Comparison of ENCODE assay signal across 21 cellular contexts in the genomic region with DNA sequence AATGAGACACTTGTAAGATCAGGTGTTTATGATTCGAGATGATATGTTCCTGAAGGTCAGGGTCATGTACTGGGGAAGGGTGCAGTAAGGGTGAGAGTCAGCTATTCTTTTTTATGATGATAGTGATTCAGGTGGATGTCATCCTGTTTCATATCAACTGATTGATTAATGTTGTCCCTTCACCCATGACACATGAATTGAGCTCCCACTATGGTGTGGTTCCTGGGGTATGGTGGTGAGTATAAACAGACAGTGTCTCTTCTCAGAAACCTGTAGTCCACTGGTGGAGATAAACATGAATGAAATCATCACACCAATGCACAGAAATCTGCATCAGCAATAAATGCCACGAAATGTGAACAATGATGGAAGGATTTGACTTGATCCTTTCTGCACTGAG. TPM values are rescaled to one million over a fixed set of nuclear protein-coding genes. Genes with fewer than 3 reads are reported as not detected.
DNase-seq lines count a peak whose midpoint lies in the region; ATAC-seq, FAIRE-seq and TF ChIP-seq lines count a peak whose summit lies in the region.
"Had no signal": no experiment of that assay in that cellular context is flagged by ENCODE, and none has a peak within 500 bp of the region (broad histone marks: within the 10 kb centered on the region; RNA-seq: fewer than 3 reads in every experiment).

No MANE protein-coding gene starts in this region.

- H3K27me3 ChIP-seq in PC-3 (ENCODE audit: low read length), result no peaks in the 10 kb centered on the region
- H3K27me3 ChIP-seq: BE2C had no signal

- TF ChIP-seq CTCF in A549 (IDR thresholded peaks at IDR 0.05) (no peak), PC-3 (conservative IDR thresholded peaks at IDR 0.05; ENCODE audit: low read depth, low read length) (no peak)

- H3K27ac ChIP-seq in A549 (peak overlapping the region; percentile 27 to 75; a peak in 4 of 6 replicates), PC-3 (ENCODE audit: low read length) (no peak overlapping the region)
- H3K27ac ChIP-seq: C4-2B, GM23248, HL-60 had no signal

- ATAC-seq in activated T-cell treated with anti-CD3 and anti-CD28 coated beads, Interleukin-2, amount 50 U/mL, for 4 hours, result peak; percentile 37 to 43
- ATAC-seq in A549 (no peak), PC-3 (no peak), HG03442 (IDR thresholded peaks at IDR 0.05; ENCODE audit: unreplicated experiment) (no peak)
- ATAC-seq in stimulated activated effector memory CD8-positive, alpha-beta T cell treated with anti-CD3 and anti-CD28 coated beads, Interleukin-12 subunit alpha, Interleukin-12 subunit beta, amount 100 ng/mL, for 72 hours, result peak; percentile 88
- ATAC-seq: HCT116 had no signal

- H3K79me2 ChIP-seq in PC-3 (ENCODE audit: low read length), result no peaks in the 10 kb centered on the region

- no TSS peak for BruUV-seq in PC-3 (replicated peaks; lab: Mats Ljungman, UMichigan)

- no peaks in the 10 kb centered on the region for H3K9me3 ChIP-seq in A549
- H3K9me3 ChIP-seq in PC-3 (ENCODE audit: low read length), result no peaks in the 10 kb centered on the region
- H3K9me3 ChIP-seq: BE2C had no signal

- H3K27ac Mint-ChIP-seq in stimulated activated effector memory CD8-positive, alpha-beta T cell treated with anti-CD3 and anti-CD28 coated beads, Interleukin-12 subunit alpha, Interleukin-12 subunit beta, amount 100 ng/mL, for 72 hours, result no peak overlapping the region
- H3K27ac Mint-ChIP-seq: CD4-positive, alpha-beta memory T cell had no signal

- 42% methylated on average over 2 of the region's 2 CpGs for WGBS in A549 (ENCODE audit: missing lambda C conversion rate)

- H3K9me3 Mint-ChIP-seq in activated T-cell treated with anti-CD3 and anti-CD28 coated beads, Interleukin-2, amount 50 U/mL, for 4 hours, result no peaks in the 10 kb centered on the region
- no peaks in the 10 kb centered on the region for H3K9me3 Mint-ChIP-seq in stimulated activated effector memory CD8-positive, alpha-beta T cell treated with anti-CD3 and anti-CD28 coated beads, Interleukin-12 subunit alpha, Interleukin-12 subunit beta, amount 100 ng/mL, for 72 hours
- H3K9me3 Mint-ChIP-seq: CD4-positive, alpha-beta memory T cell had no signal

- CTCF ChIA-PET in A549 (lab: Yijun Ruan, JAX) (interaction anchor here (1.2 kb wide), 1 partner anchor 54 kb away, joined by 3 read pairs; no protein-coding TSS in a partner anchor), PC-3 (lab: Charles Lee) (no interaction called here)

- POLR2A ChIA-PET in A549 (lab: Yijun Ruan, JAX), result no interaction called here
- POLR2A ChIA-PET in PC-3 (lab: Charles Lee; ENCODE audit: unreplicated experiment), result no interaction called here

- no peak for FAIRE-seq in A549 (lab: Jason Lieb, UNC)
- FAIRE-seq: A204.1, D721Med, G401.6, GM12891, H54 had no signal

- no peaks in the 10 kb centered on the region for H3K36me3 ChIP-seq in PC-3 (ENCODE audit: low read depth, low read length)
- H3K36me3 ChIP-seq: BE2C had no signal

- no peak overlapping the region for H2AFZ ChIP-seq in PC-3 (ENCODE audit: low read length)
- H2AFZ ChIP-seq: GM23248 had no signal

- H3K27me3 Mint-ChIP-seq in activated T-cell treated with anti-CD3 and anti-CD28 coated beads, Interleukin-2, amount 50 U/mL, for 4 hours (ENCODE audit: low read depth), result peaks cover 20% of the 10 kb centered on the region

- H3K4me2 ChIP-seq in A549 (no peak overlapping the region), PC-3 (ENCODE audit: low read length) (no peak overlapping the region)

- no peaks in the 10 kb centered on the region for H3K4me1 Mint-ChIP-seq in activated T-cell treated with anti-CD3 and anti-CD28 coated beads, Interleukin-2, amount 50 U/mL, for 4 hours (ENCODE audit: low read depth)
- no peaks in the 10 kb centered on the region for H3K4me1 Mint-ChIP-seq in stimulated activated effector memory CD8-positive, alpha-beta T cell treated with anti-CD3 and anti-CD28 coated beads, Interleukin-12 subunit alpha, Interleukin-12 subunit beta, amount 100 ng/mL, for 72 hours

- no peak overlapping the region for H3K4me3 Mint-ChIP-seq in activated T-cell treated with anti-CD3 and anti-CD28 coated beads, Interleukin-2, amount 50 U/mL, for 4 hours
- no peak overlapping the region for H3K4me3 Mint-ChIP-seq in stimulated activated effector memory CD8-positive, alpha-beta T cell treated with anti-CD3 and anti-CD28 coated beads, Interleukin-12 subunit alpha, Interleukin-12 subunit beta, amount 100 ng/mL, for 72 hours
- H3K4me3 Mint-ChIP-seq: CD4-positive, alpha-beta memory T cell had no signal

- no peak for TF ChIP-seq EP300 in A549 (IDR thresholded peaks at IDR 0.05)

- TF ChIP-seq POLR2A in A549 (IDR thresholded peaks at IDR 0.05; ENCODE audit: low read length), result no peak

- no peaks in the 10 kb centered on the region for H3K9me2 ChIP-seq in PC-3 (replicated peaks; ENCODE audit: low read length)

- H3K4me1 ChIP-seq in A549, result peaks cover 42% of the 10 kb centered on the region
- peaks cover 12% of the 10 kb centered on the region; the same call in 1 of the 2 replicates for H3K4me1 ChIP-seq in PC-3 (ENCODE audit: insufficient read depth, low read length)
- H3K4me1 ChIP-seq: BE2C had no signal

- no peak for DNase-seq in activated T-cell treated with anti-CD3 and anti-CD28 coated beads, Interleukin-2, amount 50 U/mL, for 4 hours
- DNase-seq in activated T-cell treated with anti-CD3 and anti-CD28 coated beads for 4 hours (no peak), A549 (ENCODE audit: low read depth in 1 of 2, low spot score in 1 of 2) (no peak), PC-3 (peak; percentile 7), NCI-H2227 (lab: John Stamatoyannopoulos, UW; ENCODE audit: unreplicated experiment) (no peak)
- DNase-seq in stimulated activated effector memory CD8-positive, alpha-beta T cell treated with anti-CD3 and anti-CD28 coated beads, Interleukin-12 subunit alpha, Interleukin-12 subunit beta, amount 100 ng/mL, for 72 hours (ENCODE audit: low spot score in 2 of 2), result no peak
- DNase-seq: BE2C; CD4-positive, alpha-beta memory T cell; DMS153; DMS79 treated with DMSO at 0.1 percent for 48 hours; EL; GM23248 had no signal

- H3K4me3 ChIP-seq in A549 (no peak overlapping the region), PC-3 (ENCODE audit: low read length) (no peak overlapping the region)
- H3K4me3 ChIP-seq: GM23248 had no signal

- no peaks in the 10 kb centered on the region for H3F3A ChIP-seq in PC-3 (ENCODE audit: low read length, unreplicated experiment)

- no peak overlapping the region for H3K9ac ChIP-seq in PC-3 (ENCODE audit: low read length)
- H3K9ac ChIP-seq: GM23248 had no signal

- no peaks in the 10 kb centered on the region for H3K36me3 Mint-ChIP-seq in activated T-cell treated with anti-CD3 and anti-CD28 coated beads, Interleukin-2, amount 50 U/mL, for 4 hours (ENCODE audit: insufficient read depth)
- no peaks in the 10 kb centered on the region for H3K36me3 Mint-ChIP-seq in stimulated activated effector memory CD8-positive, alpha-beta T cell treated with anti-CD3 and anti-CD28 coated beads, Interleukin-12 subunit alpha, Interleukin-12 subunit beta, amount 100 ng/mL, for 72 hours
- H3K36me3 Mint-ChIP-seq: CD4-positive, alpha-beta memory T cell had no signal

- no peak for TF ChIP-seq RAD21 in A549 (conservative IDR thresholded peaks at IDR 0.05 in 1 of 2, IDR thresholded peaks at IDR 0.05 in 1 of 2)

- intact Hi-C loops in PC-3 (cut with micrococcal nuclease), result no loop called here

- no peaks in the 10 kb centered on the region for H4K20me1 ChIP-seq in PC-3 (ENCODE audit: low read length)

TF ChIP-seq in A549, 52 proteins besides CTCF, POLR2A, EP300 and RAD21:
- no peak for TF ChIP-seq RNF2 (IDR thresholded peaks at IDR 0.05; ENCODE audit: borderline replicate concordance, low read depth)
- TF ChIP-seq EHF (CRISPR knock-in tag; IDR thresholded peaks at IDR 0.05), result no peak
- no peak for TF ChIP-seq RFX5 (IDR thresholded peaks at IDR 0.05)
- no peak for TF ChIP-seq ESRRA (IDR thresholded peaks at IDR 0.05; ENCODE audit: borderline replicate concordance, low read length)

RNA-seq across cellular contexts. Expression of a gene that starts 37.4 kb away (rescaled TPM):
- 1 to 10 TPM in 1 of 3 donors, under 1 TPM in 2; 0.73 to 1.1 (median 0.98) TPM for total RNA-seq in activated T-cell treated with anti-CD3 and anti-CD28 coated beads, Interleukin-2, amount 50 U/mL, for 4 hours
- polyA plus RNA-seq in A549 (2011; rRNA removed) (0.71 and 1.0 TPM in 2 replicates), A549 (2017; fragmentation: RNase III; extraction: RNeasy Plus Mini Kit Qiagen cat#74134 plus additional on column Dnase treatment) (0.81 to 1.7 TPM (median 1.5 TPM) in 3 replicates)
- 0.54 and 0.66 TPM in 2 replicates for polyA plus RNA-seq in A549 (2012; cell fraction: cytosol; rRNA removed)
- polyA plus RNA-seq in A549 (2012; cell fraction: nucleus; rRNA removed), result 0.40 and 0.91 TPM in 2 replicates
- polyA minus RNA-seq in A549 (2011; rRNA and poly(A)+ RNA removed), result 1.0 and 1.7 TPM in 2 replicates
- 2.6 and 3.4 TPM in 2 replicates for total RNA-seq in PC-3 (2014; rRNA removed)

Comparison
In these comparisons a context has a peak if more than half of its experiments do, and no peak if none do; other contexts are left out.
1. ATAC-seq: peak in activated T-cell treated with anti-CD3 and anti-CD28 coated beads, Interleukin-2, amount 50 U/mL, for 4 hours (2 of 2) and stimulated activated effector memory CD8-positive, alpha-beta T cell treated with anti-CD3 and anti-CD28 coated beads, Interleukin-12 subunit alpha, Interleukin-12 subunit beta, amount 100 ng/mL, for 72 hours (single experiment); none in A549 (0 of 2), PC-3 (single experiment) and HG03442 (single experiment).